In genomic region chr5:343461-344401, GRCh38 we compare ENCODE assay signal across 8 cellular contexts. TPM values are rescaled to one million over a fixed set of nuclear protein-coding genes. Genes with fewer than 3 reads are reported as not detected.
DNase-seq lines count a peak whose midpoint lies in the region; ATAC-seq and TF ChIP-seq lines count a peak whose summit lies in the region.

No MANE protein-coding gene starts in this region.

- H3K9me3 Mint-ChIP-seq in WTC11 = no peaks in the 10 kb centered on the region
- H3K9me3 Mint-ChIP-seq in memory B cell = no peaks in the 10 kb centered on the region

- H3K4me1 Mint-ChIP-seq in WTC11 (peaks cover 13% of the 10 kb centered on the region), memory B cell (peaks cover 13% of the 10 kb centered on the region)

- peak overlapping the region; percentile 38 for H3K4me3 ChIP-seq in GM12864 (ENCODE audit: low read depth, low read length)
- peak overlapping the region in 57 of 59 donors; percentile 19 to 65 (median 49) for H3K4me3 ChIP-seq in dorsolateral prefrontal cortex
- H3K4me3 ChIP-seq in stomach smooth muscle (ENCODE audit: low read length in 2 of 2) = peak overlapping the region; percentile 8 to 62

- H3K4me1 ChIP-seq in stomach smooth muscle (ENCODE audit: control insufficient read depth, insufficient read depth, low read length) = peaks cover 7% of the 10 kb centered on the region

- intact Hi-C loops in dorsolateral prefrontal cortex (cut with DNase I) = no loop called here

- H3K27ac ChIP-seq in dorsolateral prefrontal cortex (no peak overlapping the region), stomach smooth muscle (ENCODE audit: low read length) (no peak overlapping the region)

- POLR2A ChIA-PET in WTC11 (lab: Charles Lee) = interaction anchor here (0.6 to 0.8 kb wide), 2 partner anchors 70 to 73 kb away, joined by 4 to 6 read pairs; no protein-coding TSS in a partner anchor

- peak overlapping the region; percentile 71 for H3K4me3 Mint-ChIP-seq in WTC11
- peak overlapping the region; percentile 69 for H3K4me3 Mint-ChIP-seq in memory B cell

- DNase-seq in GM12864 (ENCODE audit: low read depth) (no peak), WTC11 (ENCODE audit: low spot score) (peak; percentile 77), dorsolateral prefrontal cortex (no peak), memory B cell (ENCODE audit: low spot score in 2 of 2) (no peak), cortex of kidney (lab: John Stamatoyannopoulos, UW) (no peak)

- peaks cover 0 to 14% (median 0%) of the 10 kb centered on the region in 45 donors for H3K27me3 ChIP-seq in dorsolateral prefrontal cortex
- peaks cover 10 to 11% of the 10 kb centered on the region in 2 donors for H3K27me3 ChIP-seq in stomach smooth muscle (ENCODE audit: control insufficient read depth in 1 of 2, insufficient read depth in 2 of 2, low read length in 2 of 2)

- no peaks in the 10 kb centered on the region for H3K36me3 ChIP-seq in stomach smooth muscle (ENCODE audit: control insufficient read depth in 2 of 2, insufficient read depth in 2 of 2, low read length in 2 of 2)

- TF ChIP-seq CTCF in GM12864 (IDR thresholded peaks at IDR 0.05; ENCODE audit: low read depth, low read length, missing control alignments) (no peak), WTC11 (IDR thresholded peaks at IDR 0.05) (no peak), dorsolateral prefrontal cortex (IDR thresholded peaks at IDR 0.05 in 54 of 56, conservative IDR thresholded peaks at IDR 0.05 in 2 of 56; ENCODE audit: low read depth in 1 of 56, partially characterized antibody in 56 of 56) (no peak)

- peaks cover 20% of the 10 kb centered on the region for H3K27me3 Mint-ChIP-seq in WTC11 (ENCODE audit: low read depth)
- H3K27me3 Mint-ChIP-seq in memory B cell = peaks cover 33% of the 10 kb centered on the region

- H3K36me3 Mint-ChIP-seq in WTC11 (no peaks in the 10 kb centered on the region), memory B cell (peaks cover 6% of the 10 kb centered on the region)

- ATAC-seq in HG03039 (IDR thresholded peaks at IDR 0.05; ENCODE audit: unreplicated experiment) (peak; percentile 45), WTC11 (peak; percentile 59), memory B cell (ENCODE audit: low read depth) (peak; percentile 76), GM18867 (IDR thresholded peaks at IDR 0.05; ENCODE audit: unreplicated experiment) (no peak)

- CTCF ChIA-PET in WTC11 (lab: Charles Lee) = interaction anchor here (0.8 to 1.4 kb wide), 9 partner anchors 9 to 185 kb away, joined by 3 to 8 read pairs (median 4); partner anchors contain the start of gene AHRR

- no peak overlapping the region for H3K27ac Mint-ChIP-seq in WTC11
- no peak overlapping the region for H3K27ac Mint-ChIP-seq in memory B cell

- no peak overlapping the region for H3K9ac ChIP-seq in stomach smooth muscle (ENCODE audit: low read length in 2 of 2)

- no peaks in the 10 kb centered on the region for H3K9me3 ChIP-seq in stomach smooth muscle (ENCODE audit: control insufficient read depth in 2 of 2, low read length in 2 of 2)

TF ChIP-seq in WTC11, 78 proteins besides CTCF, POLR2A, EP300 and RAD21 (continues in another document):
- TF ChIP-seq KAT7 (CRISPR knock-in tag; IDR thresholded peaks at IDR 0.05; ENCODE audit: borderline replicate concordance) (no peak), ARID4B (CRISPR knock-in tag; IDR thresholded peaks at IDR 0.05; ENCODE audit: borderline replicate concordance) (0 out of 2 replicates have a peak, but pooled peaks have one; percentile 30), ZMAT4 (CRISPR knock-in tag; IDR thresholded peaks at IDR 0.05) (no peak), USF2 (CRISPR knock-in tag; IDR thresholded peaks at IDR 0.05) (no peak; the same call in 1 of the 2 replicates), ZNF138 (CRISPR knock-in tag; conservative IDR thresholded peaks at IDR 0.05) (no peak), ESRRA (CRISPR knock-in tag; IDR thresholded peaks at IDR 0.05; ENCODE audit: borderline replicate concordance) (no peak), ZNF423 (CRISPR knock-in tag; IDR thresholded peaks at IDR 0.05) (peak; percentile 5; the same call in 1 of the 2 replicates), HMGA2 (CRISPR knock-in tag; IDR thresholded peaks at IDR 0.05) (no peak), ZNF671 (CRISPR knock-in tag; IDR thresholded peaks at IDR 0.05) (no peak), SMAD3 (CRISPR knock-in tag; IDR thresholded peaks at IDR 0.05; ENCODE audit: borderline replicate concordance) (no peak), ZNF512 (CRISPR knock-in tag; IDR thresholded peaks at IDR 0.05; ENCODE audit: borderline replicate concordance) (no peak), RELA (CRISPR knock-in tag; IDR thresholded peaks at IDR 0.05; ENCODE audit: borderline replicate concordance) (no peak), ZNF396 (CRISPR knock-in tag; IDR thresholded peaks at IDR 0.05; ENCODE audit: borderline replicate concordance) (no peak), MAX (CRISPR knock-in tag; IDR thresholded peaks at IDR 0.05) (peak; percentile 82)

RNA-seq across cellular contexts. Expression of gene AHRR, which starts 22.2 kb away (rescaled TPM):
- total RNA-seq in WTC11 (2021) = 4.5 to 9.7 TPM (median 7.0 TPM) in 3 replicates
- total RNA-seq in dorsolateral prefrontal cortex = 10 to 100 TPM in 2 of 120 experiments, 1 to 10 TPM in 117, under 1 TPM in 1; 0.75 to 14.2 (median 4.1) TPM
